In genomic region chr5:81854915-81855314, GRCh38 we compare ENCODE assay signal across 11 cellular contexts.
A peak's percentile ranks its signal among the peaks of the same experiment; 100 is the strongest.
DNase-seq lines count a peak whose midpoint lies in the region; ATAC-seq, FAIRE-seq and TF ChIP-seq lines count a peak whose summit lies in the region.
"Had no signal": no experiment of that assay in that cellular context is flagged by ENCODE, and none has a peak within 500 bp of the region (broad histone marks: within the 10 kb centered on the region; RNA-seq: fewer than 3 reads in every experiment).

No MANE protein-coding gene starts in this region.

- H3K4me1 ChIP-seq in muscle layer of colon (ENCODE audit: insufficient read depth, low read length) = peaks cover 45% of the 10 kb centered on the region

- H3K4me3 ChIP-seq in WERI-Rb-1 (ENCODE audit: low read depth, low read length) (no peak overlapping the region), muscle layer of colon (ENCODE audit: low read depth in 1 of 2, low read length in 2 of 2) (no peak overlapping the region)
- H3K4me3 ChIP-seq: cardiac muscle cell had no signal

- H3K27ac ChIP-seq in WERI-Rb-1 = peak overlapping the region; percentile 61; the same call in 1 of the 2 replicates
- H3K27ac ChIP-seq in muscle layer of colon (ENCODE audit: low read depth, low read length) = peak overlapping the region; percentile 45
- H3K27ac ChIP-seq: cardiac muscle cell had no signal

- DNase-seq in COR-L47 (lab: John Stamatoyannopoulos, UW) (peak; percentile 58), HCEC 1CT (peak; percentile 16), WERI-Rb-1 (no peak), dermis blood vessel endothelial cell (no peak), GM19239 (ENCODE audit: insufficient read length, low spot score) (no peak)
- DNase-seq: activated CD8-positive, alpha-beta T cell treated with anti-CD3 and anti-CD28 coated beads for 36 hours; activated gamma-delta T cell; right cardiac atrium had no signal

- no peak for FAIRE-seq in GM19239 (lab: Jason Lieb, UNC)

- no peaks in the 10 kb centered on the region for H3K27me3 ChIP-seq in WERI-Rb-1 (ENCODE audit: insufficient read depth, low read depth, severe bottlenecking)
- no peaks in the 10 kb centered on the region for H3K27me3 ChIP-seq in muscle layer of colon (ENCODE audit: control insufficient read depth in 1 of 2, insufficient read depth in 2 of 2, low read length in 2 of 2)
- H3K27me3 ChIP-seq: cardiac muscle cell had no signal

- H3K9ac ChIP-seq in muscle layer of colon (ENCODE audit: low read length) = no peak overlapping the region

- H3K9me3 ChIP-seq in WERI-Rb-1 (ENCODE audit: severe bottlenecking) = no peaks in the 10 kb centered on the region
- no peaks in the 10 kb centered on the region for H3K9me3 ChIP-seq in muscle layer of colon (ENCODE audit: low read length)

- TF ChIP-seq CTCF in WERI-Rb-1 (IDR thresholded peaks at IDR 0.05; ENCODE audit: low read depth, low read length) = no peak

- ATAC-seq in HG03097 (IDR thresholded peaks at IDR 0.05; ENCODE audit: low FRiP score, unreplicated experiment) = no peak
- ATAC-seq: activated CD8-positive, alpha-beta T cell treated with anti-CD3 and anti-CD28 coated beads for 36 hours; right cardiac atrium had no signal

- H3K36me3 ChIP-seq in WERI-Rb-1 (no peaks in the 10 kb centered on the region), muscle layer of colon (ENCODE audit: insufficient read depth, low read length) (no peaks in the 10 kb centered on the region)
- H3K36me3 ChIP-seq: cardiac muscle cell had no signal

Comparison
In these comparisons a context has a peak if more than half of its experiments do, and no peak if none do; other contexts are left out.
1. DNase-seq: peak in COR-L47 (single experiment) and HCEC 1CT (single experiment); none in WERI-Rb-1 (single experiment), dermis blood vessel endothelial cell (single experiment) and GM19239 (single experiment).